1 cellular context compared by ENCODE assay signal in the genomic region with DNA sequence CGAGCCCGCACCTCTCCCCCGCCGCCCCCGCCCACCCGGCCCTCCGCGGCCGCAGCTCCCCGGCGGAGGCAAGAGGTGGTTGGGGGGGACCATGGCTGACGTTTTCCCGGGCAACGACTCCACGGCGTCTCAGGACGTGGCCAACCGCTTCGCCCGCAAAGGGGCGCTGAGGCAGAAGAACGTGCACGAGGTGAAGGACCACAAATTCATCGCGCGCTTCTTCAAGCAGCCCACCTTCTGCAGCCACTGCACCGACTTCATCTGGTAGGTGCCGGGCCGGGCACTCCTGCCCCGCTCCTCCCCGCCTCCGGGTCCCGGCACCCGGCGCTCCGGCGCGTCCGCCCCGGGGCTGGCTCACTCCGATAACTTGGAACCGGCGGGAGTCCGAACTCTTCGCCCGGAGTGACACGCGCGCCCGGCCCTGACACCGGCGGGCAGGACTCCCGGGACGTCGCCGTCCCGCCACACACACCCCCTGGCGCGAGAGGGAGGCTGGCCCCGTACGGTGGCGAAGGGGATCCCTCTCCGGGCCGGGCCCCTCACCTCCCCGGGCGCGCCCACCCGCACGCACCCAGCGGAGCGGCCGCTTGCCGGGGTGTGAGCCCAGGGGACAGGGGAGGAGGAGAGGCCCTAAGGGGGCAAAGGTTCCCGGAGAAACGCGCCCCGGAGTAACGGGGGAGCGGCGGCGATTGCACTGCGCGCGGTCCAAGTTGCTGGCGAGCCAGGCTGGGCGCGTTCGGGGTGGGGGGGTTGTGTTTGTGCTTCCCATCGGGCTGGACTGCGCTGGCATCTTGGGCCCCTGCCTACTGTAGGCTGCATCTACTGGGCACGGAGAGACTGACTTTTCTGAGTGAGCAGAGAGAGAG.
A peak's percentile ranks its signal among the peaks of the same experiment; 100 is the strongest.
TF ChIP-seq lines count a peak whose summit lies in the region.

No MANE protein-coding gene starts in this region.

TF ChIP-seq in HepG2, 621 proteins besides CTCF, POLR2A, EP300 and RAD21 (continued from another document and continues in another):
- peak; percentile 44; the same call in 1 of the 2 replicates for TF ChIP-seq ZNF318 (CRISPR knock-in tag; IDR thresholded peaks at IDR 0.05)
- peak; percentile 57; the same call in 1 of the 2 replicates for TF ChIP-seq ZSCAN21 (CRISPR knock-in tag; IDR thresholded peaks at IDR 0.05; ENCODE audit: borderline replicate concordance)
- peak; percentile 76; the same call in 1 of the 2 replicates for TF ChIP-seq KMT2B (CRISPR knock-in tag; IDR thresholded peaks at IDR 0.05)
- TF ChIP-seq KDM5A (IDR thresholded peaks at IDR 0.05; ENCODE audit: borderline replicate concordance, low read length) = peak; percentile 22; the same call in 1 of the 2 replicates
- TF ChIP-seq POLR2AphosphoS5 (IDR thresholded peaks at IDR 0.05; ENCODE audit: low read depth, low read length) = no peak
- 0 out of 2 replicates have a peak, but pooled peaks have one; percentile 13 for TF ChIP-seq GPN1 (CRISPR knock-in tag; IDR thresholded peaks at IDR 0.05; ENCODE audit: borderline replicate concordance)
- no peak for TF ChIP-seq RNF2 (conservative IDR thresholded peaks at IDR 0.05; ENCODE audit: low read depth)
- TF ChIP-seq, protein P1, sequence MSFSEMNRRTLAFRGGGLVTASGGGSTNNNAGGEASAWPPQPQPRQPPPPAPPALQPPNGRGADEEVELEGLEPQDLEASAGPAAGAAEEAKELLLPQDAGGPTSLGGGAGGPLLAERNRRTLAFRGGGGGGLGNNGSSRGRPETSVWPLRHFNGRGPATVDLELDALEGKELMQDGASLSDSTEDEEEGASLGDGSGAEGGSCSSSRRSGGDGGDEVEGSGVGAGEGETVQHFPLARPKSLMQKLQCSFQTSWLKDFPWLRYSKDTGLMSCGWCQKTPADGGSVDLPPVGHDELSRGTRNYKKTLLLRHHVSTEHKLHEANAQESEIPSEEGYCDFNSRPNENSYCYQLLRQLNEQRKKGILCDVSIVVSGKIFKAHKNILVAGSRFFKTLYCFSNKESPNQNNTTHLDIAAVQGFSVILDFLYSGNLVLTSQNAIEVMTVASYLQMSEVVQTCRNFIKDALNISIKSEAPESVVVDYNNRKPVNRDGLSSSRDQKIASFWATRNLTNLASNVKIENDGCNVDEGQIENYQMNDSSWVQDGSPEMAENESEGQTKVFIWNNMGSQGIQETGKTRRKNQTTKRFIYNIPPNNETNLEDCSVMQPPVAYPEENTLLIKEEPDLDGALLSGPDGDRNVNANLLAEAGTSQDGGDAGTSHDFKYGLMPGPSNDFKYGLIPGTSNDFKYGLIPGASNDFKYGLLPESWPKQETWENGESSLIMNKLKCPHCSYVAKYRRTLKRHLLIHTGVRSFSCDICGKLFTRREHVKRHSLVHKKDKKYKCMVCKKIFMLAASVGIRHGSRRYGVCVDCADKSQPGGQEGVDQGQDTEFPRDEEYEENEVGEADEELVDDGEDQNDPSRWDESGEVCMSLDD (CRISPR knock-in tag; IDR thresholded peaks at IDR 0.05; ENCODE audit: borderline replicate concordance) = 0 out of 2 replicates have a peak, but pooled peaks have one; percentile 41
- TF ChIP-seq TBP (CRISPR knock-in tag; IDR thresholded peaks at IDR 0.05) = no peak
- TF ChIP-seq GATAD1 (CRISPR knock-in tag; IDR thresholded peaks at IDR 0.05) = 0 out of 2 replicates have a peak, but pooled peaks have one; percentile 9
- TF ChIP-seq MED13 (CRISPR knock-in tag; IDR thresholded peaks at IDR 0.05) = peak; percentile 18; the same call in 1 of the 2 replicates
- no peak for TF ChIP-seq SMAD9 (CRISPR knock-in tag; IDR thresholded peaks at IDR 0.05)
- no peak for TF ChIP-seq ZNF792 (CRISPR knock-in tag; IDR thresholded peaks at IDR 0.05)
- TF ChIP-seq MEIS1 (CRISPR knock-in tag; IDR thresholded peaks at IDR 0.05; ENCODE audit: borderline replicate concordance) = no peak
- peak; percentile 63 for TF ChIP-seq TARDBP (CRISPR knock-in tag; IDR thresholded peaks at IDR 0.05)
- TF ChIP-seq ZNF446 (CRISPR knock-in tag; IDR thresholded peaks at IDR 0.05) = peak; percentile 83
- peak; percentile 52; the same call in 1 of the 2 replicates for TF ChIP-seq ZSCAN5A (CRISPR knock-in tag; IDR thresholded peaks at IDR 0.05; ENCODE audit: borderline replicate concordance)
- peak; percentile 97 for TF ChIP-seq ZNF800 (CRISPR knock-in tag; IDR thresholded peaks at IDR 0.05)
- TF ChIP-seq ZBTB40 (IDR thresholded peaks at IDR 0.05) = no peak
- TF ChIP-seq ZBTB40 (CRISPR knock-in tag; IDR thresholded peaks at IDR 0.05) = peak; percentile 48; the same call in 1 of the 2 replicates
- no peak for TF ChIP-seq SP1 (IDR thresholded peaks at IDR 0.05)
- TF ChIP-seq SP1 (CRISPR knock-in tag; IDR thresholded peaks at IDR 0.05) = no peak
- 0 out of 2 replicates have a peak, but pooled peaks have one; percentile 39 for TF ChIP-seq HOXA3 (CRISPR knock-in tag; IDR thresholded peaks at IDR 0.05)
- no peak for TF ChIP-seq RFX5 (IDR thresholded peaks at IDR 0.05; ENCODE audit: low read depth, low read length)
- 0 out of 2 replicates have a peak, but pooled peaks have one; percentile 75 for TF ChIP-seq WIZ (CRISPR knock-in tag; IDR thresholded peaks at IDR 0.05)
- peak; percentile 13; the same call in 1 of the 2 replicates for TF ChIP-seq ELF3 (CRISPR knock-in tag; IDR thresholded peaks at IDR 0.05)
- peak; percentile 53; the same call in 1 of the 2 replicates for TF ChIP-seq ZNF232 (CRISPR knock-in tag; IDR thresholded peaks at IDR 0.05; ENCODE audit: borderline replicate concordance)
